Comparison of ENCODE assay signal across 1 cellular context in the genomic region with DNA sequence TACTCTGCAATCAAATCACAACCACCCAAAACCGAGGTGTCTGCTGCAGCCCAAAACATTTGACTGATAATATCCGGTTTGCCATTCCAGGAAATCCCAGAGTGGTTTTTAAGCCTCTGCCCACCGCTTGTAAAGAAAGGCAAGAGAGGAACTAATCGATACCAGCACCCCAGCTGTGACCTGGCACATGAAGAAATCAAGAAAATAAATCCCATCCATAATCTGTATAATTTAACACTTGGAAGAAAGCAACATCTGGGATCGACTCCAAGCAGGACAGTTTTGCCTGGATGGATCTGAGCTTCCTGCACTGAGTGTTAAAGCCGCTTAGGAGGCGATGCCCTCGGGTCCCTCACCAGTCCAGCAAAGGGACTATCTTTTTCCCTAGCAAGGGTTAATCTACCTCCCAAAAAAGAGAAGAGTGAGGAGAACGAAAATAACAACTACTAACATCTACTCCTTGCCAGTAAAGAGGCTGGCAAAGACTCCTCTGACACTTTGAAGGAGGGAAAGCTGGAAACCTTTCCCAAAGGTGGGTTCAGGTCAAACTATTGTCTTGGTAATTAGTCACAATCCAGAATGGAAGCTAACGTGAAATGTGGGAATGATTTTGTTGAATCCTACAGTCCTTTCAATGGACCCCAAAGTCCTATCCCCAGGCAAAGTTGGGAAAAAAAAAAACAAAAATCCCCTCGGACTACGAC.
TF ChIP-seq lines count a peak whose summit lies in the region.

No MANE protein-coding gene starts in this region.

TF ChIP-seq in WTC11, 78 proteins besides CTCF, POLR2A, EP300 and RAD21 (continued from another document):
- TF ChIP-seq, protein P1, sequence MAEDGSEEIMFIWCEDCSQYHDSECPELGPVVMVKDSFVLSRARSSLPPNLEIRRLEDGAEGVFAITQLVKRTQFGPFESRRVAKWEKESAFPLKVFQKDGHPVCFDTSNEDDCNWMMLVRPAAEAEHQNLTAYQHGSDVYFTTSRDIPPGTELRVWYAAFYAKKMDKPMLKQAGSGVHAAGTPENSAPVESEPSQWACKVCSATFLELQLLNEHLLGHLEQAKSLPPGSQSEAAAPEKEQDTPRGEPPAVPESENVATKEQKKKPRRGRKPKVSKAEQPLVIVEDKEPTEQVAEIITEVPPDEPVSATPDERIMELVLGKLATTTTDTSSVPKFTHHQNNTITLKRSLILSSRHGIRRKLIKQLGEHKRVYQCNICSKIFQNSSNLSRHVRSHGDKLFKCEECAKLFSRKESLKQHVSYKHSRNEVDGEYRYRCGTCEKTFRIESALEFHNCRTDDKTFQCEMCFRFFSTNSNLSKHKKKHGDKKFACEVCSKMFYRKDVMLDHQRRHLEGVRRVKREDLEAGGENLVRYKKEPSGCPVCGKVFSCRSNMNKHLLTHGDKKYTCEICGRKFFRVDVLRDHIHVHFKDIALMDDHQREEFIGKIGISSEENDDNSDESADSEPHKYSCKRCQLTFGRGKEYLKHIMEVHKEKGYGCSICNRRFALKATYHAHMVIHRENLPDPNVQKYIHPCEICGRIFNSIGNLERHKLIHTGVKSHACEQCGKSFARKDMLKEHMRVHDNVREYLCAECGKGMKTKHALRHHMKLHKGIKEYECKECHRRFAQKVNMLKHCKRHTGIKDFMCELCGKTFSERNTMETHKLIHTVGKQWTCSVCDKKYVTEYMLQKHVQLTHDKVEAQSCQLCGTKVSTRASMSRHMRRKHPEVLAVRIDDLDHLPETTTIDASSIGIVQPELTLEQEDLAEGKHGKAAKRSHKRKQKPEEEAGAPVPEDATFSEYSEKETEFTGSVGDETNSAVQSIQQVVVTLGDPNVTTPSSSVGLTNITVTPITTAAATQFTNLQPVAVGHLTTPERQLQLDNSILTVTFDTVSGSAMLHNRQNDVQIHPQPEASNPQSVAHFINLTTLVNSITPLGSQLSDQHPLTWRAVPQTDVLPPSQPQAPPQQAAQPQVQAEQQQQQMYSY (CRISPR knock-in tag; IDR thresholded peaks at IDR 0.05) = no peak
- TF ChIP-seq, protein P2, sequence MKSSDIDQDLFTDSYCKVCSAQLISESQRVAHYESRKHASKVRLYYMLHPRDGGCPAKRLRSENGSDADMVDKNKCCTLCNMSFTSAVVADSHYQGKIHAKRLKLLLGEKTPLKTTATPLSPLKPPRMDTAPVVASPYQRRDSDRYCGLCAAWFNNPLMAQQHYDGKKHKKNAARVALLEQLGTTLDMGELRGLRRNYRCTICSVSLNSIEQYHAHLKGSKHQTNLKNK (CRISPR knock-in tag; IDR thresholded peaks at IDR 0.05) = no peak
- TF ChIP-seq SMAD4 (CRISPR knock-in tag; IDR thresholded peaks at IDR 0.05) (no peak), TP53 (CRISPR knock-in tag; IDR thresholded peaks at IDR 0.05) (no peak), NR3C1 (CRISPR knock-in tag; conservative IDR thresholded peaks at IDR 0.05; ENCODE audit: low read depth) (no peak), GRHL2 (CRISPR knock-in tag; IDR thresholded peaks at IDR 0.05; ENCODE audit: insufficient replicate concordance, severe bottlenecking) (no peak)
- TF ChIP-seq, protein P3, sequence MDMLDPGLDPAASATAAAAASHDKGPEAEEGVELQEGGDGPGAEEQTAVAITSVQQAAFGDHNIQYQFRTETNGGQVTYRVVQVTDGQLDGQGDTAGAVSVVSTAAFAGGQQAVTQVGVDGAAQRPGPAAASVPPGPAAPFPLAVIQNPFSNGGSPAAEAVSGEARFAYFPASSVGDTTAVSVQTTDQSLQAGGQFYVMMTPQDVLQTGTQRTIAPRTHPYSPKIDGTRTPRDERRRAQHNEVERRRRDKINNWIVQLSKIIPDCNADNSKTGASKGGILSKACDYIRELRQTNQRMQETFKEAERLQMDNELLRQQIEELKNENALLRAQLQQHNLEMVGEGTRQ (CRISPR knock-in tag; IDR thresholded peaks at IDR 0.05) = no peak
